ENCODE assay signal across 26 cellular contexts in genomic region chr10:125611216-125611615, GRCh38.
"Had no signal": no experiment of that assay in that cellular context is flagged by ENCODE, and none has a peak within 500 bp of the region (broad histone marks: within the 10 kb centered on the region; RNA-seq: fewer than 3 reads in every experiment).

No MANE protein-coding gene starts in this region.

- H3K27ac ChIP-seq: stomach, suprapubic skin, testis, thoracic aorta, thyroid gland, tibial artery, tibial nerve, transverse colon, upper lobe of left lung, upper lobe of right lung, uterus, vagina had no signal

- H3K4me3 ChIP-seq: stomach, suprapubic skin, testis, thoracic aorta, thyroid gland, tibial artery, tibial nerve, transverse colon, upper lobe of left lung, upper lobe of right lung, uterus, vagina had no signal

- H3K36me3 ChIP-seq: stomach, suprapubic skin, thoracic aorta, thyroid gland, tibial artery, tibial nerve, transverse colon, upper lobe of left lung, upper lobe of right lung, uterus, vagina had no signal

- H3K27me3 ChIP-seq: stomach, suprapubic skin, testis, thyroid gland, tibial artery, tibial nerve, transverse colon, upper lobe of left lung, upper lobe of right lung, uterus, vagina had no signal

- DNase-seq: stimulated activated CD4-positive, alpha-beta T cell treated with anti-CD3 and anti-CD28 coated beads, Interleukin-2, amount 100 ng/mL, for 48 hours; stimulated activated CD4-positive, alpha-beta T cell treated with anti-CD3 and anti-CD28 coated beads, Interleukin-4, amount 100 ng/mL, for 1 hour; stimulated activated CD4-positive, alpha-beta T cell treated with anti-CD3 and anti-CD28 coated beads, Interleukin-4, amount 100 ng/mL, for 24 hours; stimulated activated CD4-positive, alpha-beta T cell treated with anti-CD3 and anti-CD28 coated beads, Interleukin-4, amount 100 ng/mL, for 4 hours; stimulated activated CD8-positive, alpha-beta memory T cell treated with anti-CD3 and anti-CD28 coated beads, Interleukin-4, amount 100 ng/mL, for 48 hours; stimulated activated naive B cell treated with anti-CD40 and anti-IgM and Interleukin-4, amounts not matched to agents 10 μg/mL and 1 μg/mL and 100 μg/mL, for 72 hours; stimulated activated naive CD4-positive, alpha-beta T cell; stimulated activated naive CD4-positive, alpha-beta T cell treated with Interleukin-2 at 50 U/mL for 16 hours; stimulated activated naive CD8-positive, alpha-beta T cell treated with anti-CD3 and anti-CD28 coated beads, Interleukin-15, amount 100 ng/mL, for 72 hours; stimulated activated naive CD8-positive, alpha-beta T cell treated with anti-CD3 and anti-CD28 coated beads, Interleukin-15, Interleukin-2, amounts not matched to agents 100 U/mL and 50 U/mL, for 24 hours; stomach; substantia nigra; testis; thyroid gland; tibial artery; transverse colon; trophoblast cell; upper lobe of left lung; upper lobe of right lung; uterus had no signal

- H3K4me1 ChIP-seq: suprapubic skin, testis, thyroid gland, tibial artery, tibial nerve, transverse colon, upper lobe of left lung, upper lobe of right lung, uterus, vagina had no signal

- ATAC-seq: stimulated activated effector memory CD8-positive, alpha-beta T cell treated with anti-CD3 and anti-CD28 coated beads, Interleukin-12 subunit alpha, Interleukin-12 subunit beta, amount 100 ng/mL, for 72 hours; stimulated activated memory B cell treated with anti-CD40 and anti-IgM and Interleukin-4, amounts not matched to agents 10 μg/mL and 1 μg/mL and 100 μg/mL, for 72 hours; stimulated activated naive B cell treated with anti-CD40 and anti-IgM and Interleukin-4, amounts not matched to agents 10 μg/mL and 1 μg/mL and 100 μg/mL, for 72 hours; stimulated activated naive CD8-positive, alpha-beta T cell treated with anti-CD3 and anti-CD28 coated beads, Interleukin-15, amount 100 ng/mL, for 72 hours; stimulated activated naive CD8-positive, alpha-beta T cell treated with anti-CD3 and anti-CD28 coated beads, Interleukin-15, Interleukin-2, amounts not matched to agents 100 U/mL and 50 U/mL, for 24 hours; upper lobe of right lung had no signal

- H3K9me3 ChIP-seq: stomach, suprapubic skin, testis, thoracic aorta, thyroid gland, tibial artery, tibial nerve, transverse colon, upper lobe of left lung, upper lobe of right lung, uterus, vagina had no signal
